In the genomic region with DNA sequence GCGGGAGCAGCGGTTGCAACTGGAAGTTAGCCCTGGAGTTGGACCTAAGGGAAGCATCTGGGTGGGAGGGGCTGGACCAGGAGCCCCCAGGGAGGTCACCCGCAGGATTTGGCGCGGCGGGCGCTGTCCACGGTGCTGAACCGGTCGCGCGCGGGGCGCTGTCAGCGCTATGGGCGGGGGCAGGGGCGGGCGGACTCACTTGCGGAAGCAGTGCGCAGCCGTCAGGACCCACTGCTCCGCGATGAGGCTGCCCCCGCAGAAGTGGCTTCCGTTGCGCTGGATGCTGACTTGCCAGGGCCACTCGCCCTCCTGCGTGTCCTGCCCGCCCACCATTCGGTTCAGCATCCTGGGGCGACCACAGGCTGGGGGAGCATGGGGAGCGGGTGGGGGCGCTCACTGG, we compare ENCODE assay signal across 8 cellular contexts. TPM values are rescaled to one million over a fixed set of nuclear protein-coding genes. Genes with fewer than 3 reads are reported as not detected.
DNase-seq lines count a peak whose midpoint lies in the region; FAIRE-seq and TF ChIP-seq lines count a peak whose summit lies in the region.

No MANE protein-coding gene starts in this region.

- no peaks in the 10 kb centered on the region for H3K9me3 Mint-ChIP-seq in astrocyte (ENCODE audit: unreplicated experiment)

- H3K4me1 Mint-ChIP-seq in astrocyte (ENCODE audit: low read depth, unreplicated experiment): no peaks in the 10 kb centered on the region

- no peaks in the 10 kb centered on the region for H3K9me3 ChIP-seq in astrocyte (ENCODE audit: insufficient read depth, low read depth, low read length)

- TF ChIP-seq CTCF in astrocyte (IDR thresholded peaks at IDR 0.05; ENCODE audit: insufficient read depth, low read depth, low read length): no peak

- H3K4me3 Mint-ChIP-seq in astrocyte (ENCODE audit: unreplicated experiment): no peak overlapping the region

- no peak overlapping the region for H3K27ac ChIP-seq in astrocyte (ENCODE audit: low read depth, low read length)

- peaks cover 1% of the 10 kb centered on the region for H3K27me3 Mint-ChIP-seq in astrocyte (ENCODE audit: low read depth, unreplicated experiment)

- no peak overlapping the region for H3K27ac Mint-ChIP-seq in astrocyte (ENCODE audit: unreplicated experiment)

- H3K36me3 Mint-ChIP-seq in astrocyte (ENCODE audit: low read depth, unreplicated experiment): no peaks in the 10 kb centered on the region

- H3K79me2 ChIP-seq in astrocyte (ENCODE audit: insufficient read depth, low read length): no peaks in the 10 kb centered on the region

- H3K4me2 ChIP-seq in astrocyte (ENCODE audit: low read length): peak overlapping the region; percentile 67

- no peaks in the 10 kb centered on the region for H3K4me1 ChIP-seq in astrocyte (ENCODE audit: insufficient read depth, low read length)

- H3K4me3 ChIP-seq in astrocyte (ENCODE audit: insufficient read depth, low read depth, low read length): no peak overlapping the region

- peaks cover 13% of the 10 kb centered on the region for H4K20me1 ChIP-seq in astrocyte (ENCODE audit: insufficient read depth, low read length)

- FAIRE-seq in astrocyte (lab: Jason Lieb, UNC): no peak

- DNase-seq in GM19238 (ENCODE audit: insufficient read length, low spot score): peak; percentile 65
- DNase-seq in T-helper 9 cell: peak; percentile 82
- peak; percentile 19 for DNase-seq in astrocyte (ENCODE audit: low read depth)
- DNase-seq in islet precursor cell: peak; percentile 89
- peak; percentile 76 to 78 for DNase-seq in stimulated activated CD4-positive, alpha-beta T cell treated with anti-CD3 and anti-CD28 coated beads, Interleukin-4, amount 100 ng/mL, for 4 hours
- DNase-seq in SHP77 (lab: John Stamatoyannopoulos, UW): no peak
- DNase-seq in cerebellar nuclear complex (lab: John Stamatoyannopoulos, UW): no peak
- DNase-seq in COR-L47 (lab: John Stamatoyannopoulos, UW): no peak

- no peak overlapping the region for H2AFZ ChIP-seq in astrocyte (ENCODE audit: low read depth, low read length)

- H3K9ac ChIP-seq in astrocyte (ENCODE audit: low read length): no peak overlapping the region

- no peaks in the 10 kb centered on the region for H3K27me3 ChIP-seq in astrocyte (ENCODE audit: insufficient read depth, low read length)

- no peaks in the 10 kb centered on the region for H3K36me3 ChIP-seq in astrocyte (ENCODE audit: insufficient read depth, low read length)

RNA-seq across cellular contexts. Expression of a gene that starts 4.5 kb away (rescaled TPM):
- 2.3 and 3.0 TPM in 2 replicates for total RNA-seq in astrocyte

RNA-seq across cellular contexts. Expression of a gene that starts 33.2 kb away (rescaled TPM):
- 53.0 and 55.4 TPM in 2 replicates for total RNA-seq in astrocyte

RNA-seq across cellular contexts. Expression of a gene that starts 36.9 kb away (rescaled TPM):
- 387 and 409 TPM in 2 replicates for total RNA-seq in astrocyte

Comparison
In these comparisons a context has a peak if more than half of its experiments do, and no peak if none do; other contexts are left out.
1. DNase-seq: peak in GM19238 (single experiment), T-helper 9 cell (single experiment), astrocyte (single experiment), islet precursor cell (single experiment) and stimulated activated CD4-positive, alpha-beta T cell treated with anti-CD3 and anti-CD28 coated beads, Interleukin-4, amount 100 ng/mL, for 4 hours (2 of 2); none in SHP77 (0 of 2), cerebellar nuclear complex (0 of 2) and COR-L47 (single experiment).